In the genomic region with DNA sequence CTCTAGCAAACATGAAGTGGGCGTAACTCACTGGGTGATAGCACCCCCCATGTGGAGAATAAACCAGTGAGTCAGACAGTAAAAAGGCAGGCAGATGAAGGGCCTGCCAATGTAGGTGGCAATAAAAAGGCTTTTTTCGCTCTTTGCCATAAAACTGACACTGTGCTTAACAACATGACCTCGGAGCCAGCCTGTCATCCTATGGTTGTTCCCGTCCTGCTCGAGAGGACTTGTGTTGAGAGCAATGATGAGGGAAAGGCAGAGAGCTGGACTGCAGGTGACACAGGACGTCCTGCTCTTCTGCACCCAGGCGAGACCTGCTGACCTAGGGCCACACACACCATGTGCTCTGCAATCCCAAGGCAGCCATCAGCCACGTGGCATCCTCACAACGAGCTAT, we compare ENCODE assay signal across 23 cellular contexts.
"Had no signal": no experiment of that assay in that cellular context is flagged by ENCODE, and none has a peak within 500 bp of the region (broad histone marks: within the 10 kb centered on the region; RNA-seq: fewer than 3 reads in every experiment).

No MANE protein-coding gene starts in this region.

- H3K9me3 ChIP-seq: heart right ventricle, left ventricle myocardium inferior, lower lobe of right lung, pancreas, uterus had no signal

- H3K36me3 ChIP-seq: heart right ventricle, left ventricle myocardium inferior, lower lobe of right lung, pancreas, stomach, uterus had no signal

- ATAC-seq: esophagus mucosa, heart right ventricle, lower lobe of right lung, pancreas, sciatic nerve had no signal

- H3K27ac Mint-ChIP-seq: memory B cell, mesothelial cell of epicardium, natural killer cell, progenitor cell of endocrine pancreas had no signal

- H3K4me1 Mint-ChIP-seq: memory B cell, mesothelial cell of epicardium, natural killer cell, neural crest cell had no signal

- H3K4me3 Mint-ChIP-seq: memory B cell, mesothelial cell of epicardium, natural killer cell, neural crest cell had no signal

- H3K27me3 ChIP-seq: pancreas, uterus had no signal

- H3K36me3 Mint-ChIP-seq: memory B cell, mesothelial cell of epicardium, natural killer cell had no signal

- DNase-seq: cortex of kidney; dorsolateral prefrontal cortex; effector CD8-positive, alpha-beta T cell; heart right ventricle; islet precursor cell; left ventricle myocardium inferior; lower lobe of right lung; natural killer cell; pancreas; stimulated activated CD4-positive, alpha-beta T cell treated with anti-CD3 and anti-CD28 coated beads, Interleukin-2, amount 100 ng/mL, for 24 hours; stimulated activated CD4-positive, alpha-beta T cell treated with anti-CD3 and anti-CD28 coated beads, Interleukin-4, amount 100 ng/mL, for 4 hours; stimulated activated naive CD4-positive, alpha-beta T cell; stomach; substantia nigra; trophoblast cell; uterus had no signal

- H3K4me1 ChIP-seq: heart right ventricle, left ventricle myocardium inferior, lower lobe of right lung, pancreas, stomach, uterus had no signal

- H3K27ac ChIP-seq: dorsolateral prefrontal cortex, heart right ventricle, left ventricle myocardium inferior, lower lobe of right lung, pancreas, skin epidermis, stomach, uterus had no signal

- H3K9me3 Mint-ChIP-seq: mesothelial cell of epicardium, natural killer cell, neural crest cell had no signal

- H3K4me3 ChIP-seq: dorsolateral prefrontal cortex, heart right ventricle, left ventricle myocardium inferior, lower lobe of right lung, pancreas, skin epidermis, stomach, uterus had no signal
